Comparison of ENCODE assay signal across 8 cellular contexts in the genomic region with DNA sequence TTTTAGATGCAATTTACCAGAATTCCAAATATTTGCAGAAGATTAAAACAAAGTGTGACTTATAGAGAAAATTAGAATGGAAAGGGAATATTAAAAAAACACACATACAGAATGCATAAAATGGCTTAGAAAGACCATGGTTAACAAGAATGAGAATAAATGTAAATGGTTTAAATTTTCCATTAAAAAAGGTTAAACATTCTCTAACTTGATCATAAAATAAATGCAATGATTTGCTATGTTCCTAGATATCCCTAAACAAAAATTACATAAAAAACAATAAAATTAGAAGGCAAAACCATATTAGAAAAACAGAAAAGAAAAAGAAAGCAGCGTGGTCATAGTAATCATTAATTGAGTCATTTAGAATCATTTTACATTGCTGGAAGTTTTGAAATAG.
"Had no signal": no experiment of that assay in that cellular context is flagged by ENCODE, and none has a peak within 500 bp of the region (broad histone marks: within the 10 kb centered on the region; RNA-seq: fewer than 3 reads in every experiment).

No MANE protein-coding gene starts in this region.

- H2AFZ ChIP-seq: GM23338 had no signal

- ATAC-seq: GM23338, HCT116, HepG2 had no signal

- H3K27ac ChIP-seq: HL-60 had no signal

- FAIRE-seq: H1, HepG2 had no signal

- H3K4me1 ChIP-seq: HAP-1 had no signal

- H3K9me3 ChIP-seq: HAP-1 had no signal

- H3K4me3 ChIP-seq: GM23338, HAP-1 had no signal

- H3K4me2 ChIP-seq: GM23338 had no signal

- DNase-seq: HFFc6, KG1 had no signal

- H3K36me3 ChIP-seq: HAP-1 had no signal
